In the genomic region with DNA sequence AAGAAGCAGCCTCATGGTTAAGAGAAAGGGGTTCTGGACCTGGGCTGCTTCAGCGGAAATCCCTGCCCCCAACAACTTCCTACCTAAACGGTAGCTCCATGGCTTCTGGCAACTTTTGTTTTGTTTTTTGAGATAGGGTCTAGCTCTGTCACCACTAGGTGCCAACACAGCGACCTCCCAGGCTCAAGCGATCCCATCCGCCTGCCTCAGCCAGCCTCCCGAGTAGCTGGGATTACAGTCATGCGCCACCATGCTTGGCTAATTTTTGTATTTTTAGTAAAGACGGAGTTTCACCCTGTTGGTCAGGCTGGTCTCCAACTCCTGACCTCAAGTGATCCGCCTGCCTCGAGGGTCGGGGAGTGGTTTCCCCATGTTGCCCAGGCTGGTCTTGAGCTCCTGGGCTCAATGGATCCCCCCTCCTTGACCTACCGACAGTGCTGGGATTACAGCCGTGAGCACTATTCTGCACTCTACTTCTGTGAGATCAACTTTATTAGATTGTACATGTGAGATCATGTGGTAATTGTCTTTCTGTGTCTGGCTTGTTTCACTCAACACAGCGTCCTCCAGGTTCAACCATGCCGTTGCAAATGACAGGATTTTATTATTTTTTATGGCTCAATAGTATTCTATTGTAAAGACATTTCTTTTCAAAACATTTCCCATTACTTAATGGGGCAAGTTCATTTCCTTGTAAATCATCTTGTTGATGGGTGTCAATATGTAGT, we compare ENCODE assay signal across 8 cellular contexts. TPM values are rescaled to one million over a fixed set of nuclear protein-coding genes. Genes with fewer than 3 reads are reported as not detected.
DNase-seq lines count a peak whose midpoint lies in the region; ATAC-seq and TF ChIP-seq lines count a peak whose summit lies in the region.

No MANE protein-coding gene starts in this region.

- peak in 2 of 3 donors; percentile 11 to 28 for DNase-seq in CD4-positive, CD25-positive, alpha-beta regulatory T cell
- DNase-seq in HFFc6 (peak; percentile 3), left ventricle myocardium inferior (no peak), NCI-H2196 treated with DMSO at 0.1 percent for 48 hours (lab: John Stamatoyannopoulos, UW; ENCODE audit: unreplicated experiment) (no peak)
- DNase-seq in activated CD8-positive, alpha-beta memory T cell treated with anti-CD3 and anti-CD28 coated beads, Interleukin-2, amount 10 ng/mL, durations not matched to agents 7 days and 5 days, result peak; percentile 42

- H3K4me1 ChIP-seq in CD4-positive, CD25-positive, alpha-beta regulatory T cell (ENCODE audit: control insufficient read depth, insufficient read depth, low read length, poor library complexity, severe bottlenecking), result peaks cover 25% of the 10 kb centered on the region
- H3K4me1 ChIP-seq in left ventricle myocardium inferior, result peaks cover 46% of the 10 kb centered on the region
- H3K4me1 ChIP-seq in skeletal muscle tissue (ENCODE audit: control insufficient read depth in 3 of 3, insufficient read depth in 3 of 3, low read length in 3 of 3), result peaks cover 9 to 15% (median 13%) of the 10 kb centered on the region in 3 donors

- TF ChIP-seq CTCF in HFFc6 (IDR thresholded peaks at IDR 0.05) (peak; percentile 14; the same call in 1 of the 2 replicates), left ventricle myocardium inferior (IDR thresholded peaks at IDR 0.05; ENCODE audit: borderline replicate concordance) (no peak)

- H3K9ac ChIP-seq in skeletal muscle tissue (ENCODE audit: low read depth in 1 of 3, low read length in 3 of 3), result peak overlapping the region; percentile 28 to 83 (median 78)

- no peak overlapping the region for H3K27ac ChIP-seq in CD4-positive, CD25-positive, alpha-beta regulatory T cell (ENCODE audit: insufficient read depth, low read length, poor library complexity, severe bottlenecking)
- H3K27ac ChIP-seq in left ventricle myocardium inferior (replicated peaks), result peak overlapping the region; percentile 27
- no peak overlapping the region for H3K27ac ChIP-seq in skeletal muscle tissue (ENCODE audit: low read depth, low read length)

- peaks cover 17% of the 10 kb centered on the region for H3K27me3 Mint-ChIP-seq in CD4-positive, CD25-positive, alpha-beta regulatory T cell
- peaks cover 7% of the 10 kb centered on the region for H3K27me3 Mint-ChIP-seq in HFFc6 (ENCODE audit: insufficient read depth)
- no peaks in the 10 kb centered on the region for H3K27me3 Mint-ChIP-seq in activated CD8-positive, alpha-beta memory T cell treated with anti-CD3 and anti-CD28 coated beads, Interleukin-2, amount 10 ng/mL, durations not matched to agents 7 days and 5 days

- ATAC-seq in CD4-positive, CD25-positive, alpha-beta regulatory T cell (ENCODE audit: low read depth in 2 of 2), result no peak
- no peak for ATAC-seq in activated CD8-positive, alpha-beta memory T cell treated with anti-CD3 and anti-CD28 coated beads, Interleukin-2, amount 10 ng/mL, durations not matched to agents 7 days and 5 days
- ATAC-seq in HG03469 (IDR thresholded peaks at IDR 0.05; ENCODE audit: unreplicated experiment) (no peak), GM21526 (IDR thresholded peaks at IDR 0.05; ENCODE audit: low FRiP score, unreplicated experiment) (no peak)

- peaks cover 7% of the 10 kb centered on the region for H3K36me3 Mint-ChIP-seq in CD4-positive, CD25-positive, alpha-beta regulatory T cell
- H3K36me3 Mint-ChIP-seq in HFFc6 (ENCODE audit: low read depth), result 0 out of 2 replicates have a peak, but pooled peaks cover 5% of the 10 kb centered on the region
- H3K36me3 Mint-ChIP-seq in activated CD8-positive, alpha-beta memory T cell treated with anti-CD3 and anti-CD28 coated beads, Interleukin-2, amount 10 ng/mL, durations not matched to agents 7 days and 5 days, result peaks cover 9% of the 10 kb centered on the region

- peak overlapping the region; percentile 97 to 99 (median 99) for H3K4me3 Mint-ChIP-seq in CD4-positive, CD25-positive, alpha-beta regulatory T cell
- H3K4me3 Mint-ChIP-seq in HFFc6, result peak overlapping the region; percentile 100
- H3K4me3 Mint-ChIP-seq in activated CD8-positive, alpha-beta memory T cell treated with anti-CD3 and anti-CD28 coated beads, Interleukin-2, amount 10 ng/mL, durations not matched to agents 7 days and 5 days, result peak overlapping the region; percentile 93

- no peaks in the 10 kb centered on the region for H3K27me3 ChIP-seq in CD4-positive, CD25-positive, alpha-beta regulatory T cell (ENCODE audit: control insufficient read depth, insufficient read depth, low read length)
- peaks cover 4% of the 10 kb centered on the region for H3K27me3 ChIP-seq in left ventricle myocardium inferior (ENCODE audit: low read depth)
- no peaks in the 10 kb centered on the region for H3K27me3 ChIP-seq in skeletal muscle tissue (ENCODE audit: control insufficient read depth in 3 of 3, insufficient read depth in 3 of 3, low read length in 3 of 3)

- no peaks in the 10 kb centered on the region for H3K9me3 Mint-ChIP-seq in CD4-positive, CD25-positive, alpha-beta regulatory T cell
- H3K9me3 Mint-ChIP-seq in HFFc6, result no peaks in the 10 kb centered on the region
- no peaks in the 10 kb centered on the region for H3K9me3 Mint-ChIP-seq in activated CD8-positive, alpha-beta memory T cell treated with anti-CD3 and anti-CD28 coated beads, Interleukin-2, amount 10 ng/mL, durations not matched to agents 7 days and 5 days (ENCODE audit: low read depth)

- no peaks in the 10 kb centered on the region for H3K36me3 ChIP-seq in CD4-positive, CD25-positive, alpha-beta regulatory T cell (ENCODE audit: control insufficient read depth, insufficient read depth, low read length)
- H3K36me3 ChIP-seq in left ventricle myocardium inferior (no peaks in the 10 kb centered on the region), skeletal muscle tissue (ENCODE audit: control insufficient read depth in 3 of 3, insufficient read depth in 3 of 3, low read length in 3 of 3) (no peaks in the 10 kb centered on the region)

- CTCF ChIA-PET in activated CD8-positive, alpha-beta memory T cell treated with anti-CD3 and anti-CD28 coated beads, Interleukin-2, amount 10 ng/mL, durations not matched to agents 7 days and 5 days (lab: Charles Lee), result interaction anchor here (1.2 kb wide), 2 partner anchors 56 to 745 kb away, joined by 3 to 4 read pairs; no protein-coding TSS in a partner anchor

- peak overlapping the region; percentile 95 for H3K4me3 ChIP-seq in CD4-positive, CD25-positive, alpha-beta regulatory T cell (ENCODE audit: low read depth, low read length)
- H3K4me3 ChIP-seq in left ventricle myocardium inferior, result peak overlapping the region; percentile 98
- H3K4me3 ChIP-seq in skeletal muscle tissue (ENCODE audit: low read length in 3 of 3), result peak overlapping the region; percentile 90 to 97 (median 97)

- intact Hi-C loops in left ventricle myocardium inferior (cut with micrococcal nuclease), result no loop called here

- H3K4me1 Mint-ChIP-seq in CD4-positive, CD25-positive, alpha-beta regulatory T cell, result peaks cover 21 to 38% (median 30%) of the 10 kb centered on the region in 4 donors
- peaks cover 24% of the 10 kb centered on the region for H3K4me1 Mint-ChIP-seq in HFFc6 (ENCODE audit: low read depth)
- peaks cover 45% of the 10 kb centered on the region for H3K4me1 Mint-ChIP-seq in activated CD8-positive, alpha-beta memory T cell treated with anti-CD3 and anti-CD28 coated beads, Interleukin-2, amount 10 ng/mL, durations not matched to agents 7 days and 5 days

- peak overlapping the region; percentile 82 to 98 (median 95) for H3K27ac Mint-ChIP-seq in CD4-positive, CD25-positive, alpha-beta regulatory T cell
- H3K27ac Mint-ChIP-seq in HFFc6, result peak overlapping the region; percentile 91
- H3K27ac Mint-ChIP-seq in activated CD8-positive, alpha-beta memory T cell treated with anti-CD3 and anti-CD28 coated beads, Interleukin-2, amount 10 ng/mL, durations not matched to agents 7 days and 5 days, result peak overlapping the region; percentile 91

- H3K9me3 ChIP-seq in CD4-positive, CD25-positive, alpha-beta regulatory T cell (ENCODE audit: control insufficient read depth in 2 of 2, low read length in 2 of 2), result no peaks in the 10 kb centered on the region
- H3K9me3 ChIP-seq in left ventricle myocardium inferior (replicated peaks), result no peaks in the 10 kb centered on the region
- no peaks in the 10 kb centered on the region for H3K9me3 ChIP-seq in skeletal muscle tissue (ENCODE audit: control insufficient read depth in 3 of 3, low read length in 3 of 3)

RNA-seq across cellular contexts. Expression of gene OBI1, which starts 1.3 kb away (rescaled TPM):
- 5.4 TPM for total RNA-seq in CD4-positive, CD25-positive, alpha-beta regulatory T cell
- polyA plus RNA-seq in CD4-positive, CD25-positive, alpha-beta regulatory T cell, result 10 to 100 TPM; 10.5 to 14.3 (median 11.5) TPM
- total RNA-seq in HFFc6 (2021; fragmentation: NEBNext Ultra II Directional; extraction: Animal tissue kit (Norgen Biotek cat#: 25700)), result 10 to 100 TPM in 4 of 6 experiments, 1 to 10 TPM in 2; 7.4 to 10.6 (median 10.3) TPM
- 10 to 100 TPM; 18.1 to 21.1 TPM for total RNA-seq in activated CD8-positive, alpha-beta memory T cell treated with anti-CD3 and anti-CD28 coated beads, Interleukin-2, amount 10 ng/mL, durations not matched to agents 7 days and 5 days
- total RNA-seq in left ventricle myocardium inferior (10.0 TPM), skeletal muscle tissue (13.6 TPM)

RNA-seq across cellular contexts. Expression of gene POU4F1, which starts 56.9 kb away (rescaled TPM):
- total RNA-seq in CD4-positive, CD25-positive, alpha-beta regulatory T cell, result 0.22 TPM
- not detected for polyA plus RNA-seq in CD4-positive, CD25-positive, alpha-beta regulatory T cell
- not detected for total RNA-seq in HFFc6 (2021; fragmentation: NEBNext Ultra II Directional; extraction: Animal tissue kit (Norgen Biotek cat#: 25700))
- total RNA-seq in activated CD8-positive, alpha-beta memory T cell treated with anti-CD3 and anti-CD28 coated beads, Interleukin-2, amount 10 ng/mL, durations not matched to agents 7 days and 5 days, result under 1 TPM; 0.18 to 0.23 TPM
- total RNA-seq in left ventricle myocardium inferior (not detected), skeletal muscle tissue (1.6 TPM)

Comparison
In these comparisons a context has a peak if more than half of its experiments do, and no peak if none do; other contexts are left out.
1. DNase-seq: peak in CD4-positive, CD25-positive, alpha-beta regulatory T cell (2 of 3), HFFc6 (single experiment) and activated CD8-positive, alpha-beta memory T cell treated with anti-CD3 and anti-CD28 coated beads, Interleukin-2, amount 10 ng/mL, durations not matched to agents 7 days and 5 days (single experiment); none in left ventricle myocardium inferior (single experiment) and NCI-H2196 treated with DMSO at 0.1 percent for 48 hours (single experiment).
2. Peak in every context shown above with its lines, with median percentiles within 50 percentile points of each other: H3K4me3 ChIP-seq, H3K27ac Mint-ChIP-seq and H3K4me3 Mint-ChIP-seq.